ENCODE assay signal across 2 cellular contexts in genomic region chr11:1888347-1888753, GRCh38.
TF ChIP-seq lines count a peak whose summit lies in the region.

No MANE protein-coding gene starts in this region.

TF ChIP-seq in SK-N-SH, 30 proteins besides CTCF, POLR2A, EP300 and RAD21 (continued from another document):
- TF ChIP-seq ZBTB33 (IDR thresholded peaks at IDR 0.05; ENCODE audit: borderline replicate concordance, low read depth) (no peak), NRF1 (IDR thresholded peaks at IDR 0.05; ENCODE audit: low read depth, low read length) (no peak), JUND (IDR thresholded peaks at IDR 0.05) (no peak), FOXJ3 (CRISPR knock-in tag; IDR thresholded peaks at IDR 0.05) (no peak), FOSL2 (IDR thresholded peaks at IDR 0.05; ENCODE audit: borderline replicate concordance, low read depth) (no peak), TCF12 (IDR thresholded peaks at IDR 0.05) (no peak), GATA2 (CRISPR knock-in tag; IDR thresholded peaks at IDR 0.05) (no peak), REST (IDR thresholded peaks at IDR 0.05; ENCODE audit: low read depth, low read length) (no peak), YY1 (IDR thresholded peaks at IDR 0.05; ENCODE audit: low read depth) (no peak), RXRA (IDR thresholded peaks at IDR 0.05; ENCODE audit: borderline replicate concordance, low read depth) (no peak), FOXM1 (IDR thresholded peaks at IDR 0.05; ENCODE audit: low read depth) (no peak)

TF ChIP-seq in SK-N-SH treated with all-trans-retinoic acid at 6 μM for 48 hours, 23 proteins besides CTCF, POLR2A, EP300 and RAD21 (continued from another document):
- TF ChIP-seq TSHZ2 (CRISPR knock-in tag; IDR thresholded peaks at IDR 0.05) (no peak), CSDC2 (CRISPR knock-in tag; IDR thresholded peaks at IDR 0.05) (no peak), ISL1 (CRISPR knock-in tag; IDR thresholded peaks at IDR 0.05) (no peak), CSRNP3 (CRISPR knock-in tag; IDR thresholded peaks at IDR 0.05) (no peak), ZC3H10 (CRISPR knock-in tag; IDR thresholded peaks at IDR 0.05) (no peak), PATZ1 (CRISPR knock-in tag; IDR thresholded peaks at IDR 0.05; ENCODE audit: borderline replicate concordance) (no peak), GLIS3 (CRISPR knock-in tag; IDR thresholded peaks at IDR 0.05) (no peak), ZFP3 (CRISPR knock-in tag; IDR thresholded peaks at IDR 0.05) (no peak)
TF ChIP-seq in SK-N-SH treated with all-trans-retinoic acid at 6 μM for 48 hours: peak in this region for 0.
